Comparison of ENCODE assay signal across 10 cellular contexts in genomic region chr4:180134116-180134866, GRCh38.
DNase-seq lines count a peak whose midpoint lies in the region; ATAC-seq, FAIRE-seq and TF ChIP-seq lines count a peak whose summit lies in the region.
"Had no signal": no experiment of that assay in that cellular context is flagged by ENCODE, and none has a peak within 500 bp of the region (broad histone marks: within the 10 kb centered on the region; RNA-seq: fewer than 3 reads in every experiment).

No MANE protein-coding gene starts in this region.

- CTCF ChIA-PET in activated B cell treated with CpG ODN at 0.5 μM for 24 hours (lab: Charles Lee): no interaction called here

- POLR2A ChIA-PET in activated B cell treated with CpG ODN at 0.5 μM for 24 hours (lab: Charles Lee): no interaction called here

- H3K27ac Mint-ChIP-seq in activated B cell treated with CpG ODN at 0.5 μM for 24 hours (no peak overlapping the region), naive B cell (peak overlapping the region in 1 of 6 donors; percentile 51), T-helper 17 cell (no peak overlapping the region)

- peak; percentile 61 for ATAC-seq in HG02973 (IDR thresholded peaks at IDR 0.05; ENCODE audit: unreplicated experiment)
- ATAC-seq in activated B cell treated with CpG ODN at 0.5 μM for 24 hours (ENCODE audit: low read depth): no peak
- peak; percentile 23 to 56 for ATAC-seq in naive B cell (ENCODE audit: low read depth in 2 of 2)
- ATAC-seq in T-helper 17 cell: no peak

- no peak overlapping the region for H3K27ac ChIP-seq in tibial artery
- H3K27ac ChIP-seq: ascending aorta, PC-9 had no signal

- H3K36me3 ChIP-seq in GM06990 (ENCODE audit: control insufficient read depth, insufficient read depth, low read length) (no peaks in the 10 kb centered on the region), tibial artery (no peaks in the 10 kb centered on the region)
- H3K36me3 ChIP-seq: ascending aorta had no signal

- H3K9me3 ChIP-seq in tibial artery (no peaks in the 10 kb centered on the region), T-helper 17 cell (ENCODE audit: control insufficient read depth, low read length, poor library complexity, severe bottlenecking) (no peaks in the 10 kb centered on the region)
- H3K9me3 ChIP-seq: ascending aorta had no signal

- H3K27me3 Mint-ChIP-seq in activated B cell treated with CpG ODN at 0.5 μM for 24 hours (no peaks in the 10 kb centered on the region), naive B cell (no peaks in the 10 kb centered on the region), T-helper 17 cell (no peaks in the 10 kb centered on the region)

- H3K4me1 Mint-ChIP-seq in activated B cell treated with CpG ODN at 0.5 μM for 24 hours: peaks cover 5% of the 10 kb centered on the region
- peaks cover 12 to 14% (median 13%) of the 10 kb centered on the region in 3 donors for H3K4me1 Mint-ChIP-seq in naive B cell
- no peaks in the 10 kb centered on the region for H3K4me1 Mint-ChIP-seq in T-helper 17 cell

- DNase-seq in GM06990 (ENCODE audit: extremely low read depth, insufficient read length): peak; percentile 15
- DNase-seq in activated B cell treated with CpG ODN at 0.5 μM for 24 hours: no peak
- DNase-seq in naive B cell: no peak
- no peak for DNase-seq in tibial artery
- DNase-seq in ACHN: no peak
- DNase-seq in T-helper 17 cell: no peak
- no peak for DNase-seq in urothelium cell line (ENCODE audit: low spot score)

- H3K36me3 Mint-ChIP-seq in activated B cell treated with CpG ODN at 0.5 μM for 24 hours (ENCODE audit: low read depth) (no peaks in the 10 kb centered on the region), naive B cell (no peaks in the 10 kb centered on the region), T-helper 17 cell (ENCODE audit: low read depth) (no peaks in the 10 kb centered on the region)

- in situ Hi-C loops in ACHN (cut with HindIII; ENCODE audit: low pct_ligation_motif_present, low pct_unique_long_range_greater_than_20kb, low sequenced_read_pairs): no loop called here

- H3K4me1 ChIP-seq in tibial artery: no peaks in the 10 kb centered on the region
- H3K4me1 ChIP-seq: ascending aorta had no signal

- H3K9me3 Mint-ChIP-seq in activated B cell treated with CpG ODN at 0.5 μM for 24 hours: no peaks in the 10 kb centered on the region
- no peaks in the 10 kb centered on the region for H3K9me3 Mint-ChIP-seq in naive B cell

- intact Hi-C loops in activated B cell treated with CpG ODN at 0.5 μM for 24 hours (cut with micrococcal nuclease) (no loop called here), tibial artery (cut with DNase I; ENCODE audit: low total_unique reads) (no loop called here)

- peak overlapping the region; percentile 17 for H3K4me3 Mint-ChIP-seq in activated B cell treated with CpG ODN at 0.5 μM for 24 hours
- peak overlapping the region; percentile 17 to 88 (median 64) for H3K4me3 Mint-ChIP-seq in naive B cell
- H3K4me3 Mint-ChIP-seq in T-helper 17 cell: no peak overlapping the region

- H3K27me3 ChIP-seq in GM06990 (replicated peaks; ENCODE audit: control insufficient read depth, insufficient read depth, low read length) (no peaks in the 10 kb centered on the region), tibial artery (no peaks in the 10 kb centered on the region)
- H3K27me3 ChIP-seq: ascending aorta had no signal

- TF ChIP-seq CTCF in GM06990 (IDR thresholded peaks at IDR 0.05; ENCODE audit: insufficient read depth, low read length, poor library complexity, severe bottlenecking) (no peak), activated B cell treated with CpG ODN at 0.5 μM for 24 hours (IDR thresholded peaks at IDR 0.05) (no peak), tibial artery (IDR thresholded peaks at IDR 0.05) (no peak)

- H3K4me3 ChIP-seq in GM06990 (replicated peaks; ENCODE audit: low read depth, low read length) (peak overlapping the region; percentile 33), tibial artery (no peak overlapping the region)
- H3K4me3 ChIP-seq: PC-9 had no signal

- FAIRE-seq in urothelium cell line (lab: Jason Lieb, UNC): no peak

Comparison
In these comparisons a context has a peak if more than half of its experiments do, and no peak if none do; other contexts are left out.
1. ATAC-seq: peak in HG02973 (single experiment) and naive B cell (2 of 2); none in activated B cell treated with CpG ODN at 0.5 μM for 24 hours (single experiment) and T-helper 17 cell (single experiment).